In the genomic region with DNA sequence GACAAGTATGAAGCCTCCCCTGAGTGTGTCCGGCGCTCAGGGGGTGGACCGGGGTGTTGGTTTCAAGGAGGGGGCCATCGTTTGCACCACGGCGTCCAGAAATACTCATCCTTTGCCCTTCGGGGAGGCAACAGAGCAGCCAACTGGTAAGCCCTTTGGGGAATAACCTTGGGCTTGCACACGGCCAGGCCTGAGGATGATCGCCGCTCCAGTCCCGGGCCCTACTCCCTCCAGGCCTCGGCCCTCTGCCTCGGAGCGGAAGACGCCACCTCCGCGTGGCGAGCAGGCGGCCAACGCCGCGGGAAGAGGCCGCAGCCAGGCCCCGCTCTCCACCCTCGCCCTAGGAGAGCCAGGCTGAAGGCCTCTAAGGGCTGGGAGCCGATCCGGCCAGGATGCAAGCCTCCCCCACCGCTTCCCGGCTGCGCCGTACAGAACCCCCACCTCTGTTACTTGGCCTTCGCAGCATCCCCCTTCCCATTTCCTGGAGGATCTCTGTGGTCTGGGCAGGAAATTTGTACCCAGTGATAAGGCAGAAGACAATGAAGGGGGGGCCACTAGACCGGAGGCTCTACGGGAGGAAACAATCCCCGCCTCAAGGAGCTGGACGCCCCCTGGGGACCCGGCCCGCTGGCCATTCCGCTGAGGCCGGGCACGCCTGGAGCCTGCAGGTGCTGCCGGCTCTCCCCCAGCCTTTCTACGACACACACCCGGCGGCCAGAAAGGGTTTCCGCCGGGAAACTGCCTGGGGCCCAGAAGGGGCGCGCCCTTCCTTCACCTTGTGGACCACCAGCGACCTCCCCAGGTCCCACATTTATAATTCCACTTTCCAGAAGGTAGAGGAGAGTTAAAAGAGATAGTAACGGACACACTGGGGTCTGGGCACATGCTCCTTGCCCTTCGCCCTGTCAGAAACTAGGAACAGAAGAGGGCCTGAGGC, we compare ENCODE assay signal across 10 cellular contexts. TPM values are rescaled to one million over a fixed set of nuclear protein-coding genes. Genes with fewer than 3 reads are reported as not detected.
DNase-seq lines count a peak whose midpoint lies in the region; ATAC-seq and TF ChIP-seq lines count a peak whose summit lies in the region.
"Had no signal": no experiment of that assay in that cellular context is flagged by ENCODE, and none has a peak within 500 bp of the region (broad histone marks: within the 10 kb centered on the region; RNA-seq: fewer than 3 reads in every experiment).

No MANE protein-coding gene starts in this region.

- 11 to 12% methylated on average over 52 of the region's 52 CpGs for WGBS in lung, 2 donors

- H3K4me3 Mint-ChIP-seq in stimulated activated naive CD8-positive, alpha-beta T cell treated with anti-CD3 and anti-CD28 coated beads, Interleukin-15, Interleukin-2, amounts not matched to agents 100 ng/mL and 50 ng/mL, for 24 hours, result peak overlapping the region; percentile 65

- H3K9me3 ChIP-seq in duodenal mucosa (ENCODE audit: control insufficient read depth in 1 of 2, low read length in 2 of 2), result no peaks in the 10 kb centered on the region
- peaks cover 0 to 2% of the 10 kb centered on the region in 2 donors for H3K9me3 ChIP-seq in lung (ENCODE audit: control insufficient read depth in 2 of 2, insufficient read depth in 1 of 2, low read length in 1 of 2)
- H3K9me3 ChIP-seq in OCI-LY7 (ENCODE audit: low read length), result no peaks in the 10 kb centered on the region

- H3K36me3 ChIP-seq in duodenal mucosa (ENCODE audit: control insufficient read depth in 1 of 2, insufficient read depth in 2 of 2, low read length in 2 of 2) (no peaks in the 10 kb centered on the region), lung (ENCODE audit: control insufficient read depth in 2 of 2, insufficient read depth in 2 of 2, low read length in 2 of 2) (peaks cover 0 to 2% of the 10 kb centered on the region in 2 donors), OCI-LY7 (ENCODE audit: insufficient read depth, low read length) (no peaks in the 10 kb centered on the region)

- no peaks in the 10 kb centered on the region for H3K79me2 ChIP-seq in OCI-LY7 (ENCODE audit: insufficient read depth, low read depth, low read length)

- no peaks in the 10 kb centered on the region for H3K36me3 Mint-ChIP-seq in stimulated activated naive CD8-positive, alpha-beta T cell treated with anti-CD3 and anti-CD28 coated beads, Interleukin-15, Interleukin-2, amounts not matched to agents 100 ng/mL and 50 ng/mL, for 24 hours (ENCODE audit: low read depth)

- TF ChIP-seq CTCF in lung (IDR thresholded peaks at IDR 0.05; ENCODE audit: control extremely low read depth, extremely low read depth), result no peak
- TF ChIP-seq CTCF in OCI-LY7 (conservative IDR thresholded peaks at IDR 0.05; ENCODE audit: low read length), result no peak

- H3K27me3 ChIP-seq in duodenal mucosa (ENCODE audit: control insufficient read depth in 1 of 2, insufficient read depth in 2 of 2, low read length in 2 of 2) (peaks cover 14 to 47% of the 10 kb centered on the region in 2 donors), lung (ENCODE audit: control insufficient read depth, insufficient read depth) (no peaks in the 10 kb centered on the region)

- no TSS peak for BruUV-seq in OCI-LY7 (replicated peaks; lab: Mats Ljungman, UMichigan)

- H3K9me2 ChIP-seq in OCI-LY7 (ENCODE audit: insufficient read depth, low read length), result no peaks in the 10 kb centered on the region

- no peaks in the 10 kb centered on the region for H3K9me3 Mint-ChIP-seq in stimulated activated naive CD8-positive, alpha-beta T cell treated with anti-CD3 and anti-CD28 coated beads, Interleukin-15, Interleukin-2, amounts not matched to agents 100 ng/mL and 50 ng/mL, for 24 hours

- peak overlapping the region; percentile 29 to 60 for H3K4me3 ChIP-seq in duodenal mucosa (ENCODE audit: low read depth in 1 of 2, low read length in 2 of 2)
- H3K4me3 ChIP-seq in lung, result peak overlapping the region; percentile 55
- H3K4me3 ChIP-seq in OCI-LY7 (ENCODE audit: low read depth, low read length, poor library complexity, severe bottlenecking), result no peak overlapping the region

- H3K4me1 Mint-ChIP-seq in stimulated activated naive CD8-positive, alpha-beta T cell treated with anti-CD3 and anti-CD28 coated beads, Interleukin-15, Interleukin-2, amounts not matched to agents 100 ng/mL and 50 ng/mL, for 24 hours (ENCODE audit: low read depth), result peaks cover 45% of the 10 kb centered on the region

- H3K4me2 ChIP-seq in OCI-LY7 (ENCODE audit: low read length), result no peak overlapping the region

- H3K4me1 ChIP-seq in duodenal mucosa (ENCODE audit: control insufficient read depth in 1 of 2, insufficient read depth in 2 of 2, low read length in 2 of 2) (peaks cover 32 to 36% of the 10 kb centered on the region in 2 donors), lung (ENCODE audit: control insufficient read depth in 2 of 2, insufficient read depth in 2 of 2, low read length in 2 of 2) (peaks cover 0 to 14% of the 10 kb centered on the region in 2 donors), OCI-LY7 (ENCODE audit: insufficient read depth, low read length, poor library complexity, severe bottlenecking) (peaks cover 44% of the 10 kb centered on the region)

- CTCF ChIA-PET in OCI-LY7 (lab: Charles Lee; ENCODE audit: unreplicated experiment), result no interaction called here

- peak overlapping the region; percentile 45 for H3K27ac Mint-ChIP-seq in stimulated activated naive CD8-positive, alpha-beta T cell treated with anti-CD3 and anti-CD28 coated beads, Interleukin-15, Interleukin-2, amounts not matched to agents 100 ng/mL and 50 ng/mL, for 24 hours

- DNase-seq in stimulated activated naive CD8-positive, alpha-beta T cell treated with anti-CD3 and anti-CD28 coated beads, Interleukin-15, Interleukin-2, amounts not matched to agents 100 U/mL and 50 U/mL, for 24 hours, result no peak
- DNase-seq in lung (ENCODE audit: low spot score) (no peak), NCI-H510A (lab: John Stamatoyannopoulos, UW) (no peak), OCI-LY7 (ENCODE audit: low spot score) (no peak)

- intact Hi-C loops in OCI-LY7 (cut with micrococcal nuclease; ENCODE audit: unreplicated experiment), result no loop called here

- no peak overlapping the region for H2AFZ ChIP-seq in OCI-LY7 (ENCODE audit: low read length)

- no peak for ATAC-seq in stimulated activated naive CD8-positive, alpha-beta T cell treated with anti-CD3 and anti-CD28 coated beads, Interleukin-15, Interleukin-2, amounts not matched to agents 100 U/mL and 50 U/mL, for 24 hours
- ATAC-seq in lung (ENCODE audit: insufficient read depth, low FRiP score), result no peak
- no peak for ATAC-seq in HG02884 (IDR thresholded peaks at IDR 0.05; ENCODE audit: unreplicated experiment)
- ATAC-seq in GM19324 (IDR thresholded peaks at IDR 0.05; ENCODE audit: low FRiP score, unreplicated experiment), result no peak

- POLR2A ChIA-PET in OCI-LY7 (lab: Charles Lee), result no interaction called here

- no peak overlapping the region for H3K9ac ChIP-seq in duodenal mucosa (ENCODE audit: low read depth in 1 of 2, low read length in 2 of 2)

- H3K27ac ChIP-seq in duodenal mucosa (ENCODE audit: low read depth, low read length) (peak overlapping the region; percentile 44), lung (ENCODE audit: low read depth in 1 of 2, low read length in 1 of 2) (peak overlapping the region; percentile 82 to 93), OCI-LY7 (ENCODE audit: low read depth, low read length, poor library complexity, severe bottlenecking) (no peak overlapping the region)
- H3K27ac ChIP-seq: C4-2B had no signal

- H3K27me3 Mint-ChIP-seq in stimulated activated naive CD8-positive, alpha-beta T cell treated with anti-CD3 and anti-CD28 coated beads, Interleukin-15, Interleukin-2, amounts not matched to agents 100 ng/mL and 50 ng/mL, for 24 hours, result peaks cover 44% of the 10 kb centered on the region

- H4K20me1 ChIP-seq in OCI-LY7 (ENCODE audit: insufficient read depth, low read length), result no peaks in the 10 kb centered on the region

RNA-seq across cellular contexts. Expression of a gene that starts 2.6 kb away (rescaled TPM):
- total RNA-seq in lung (100 to 1,000 TPM; 122 to 142 TPM), OCI-LY7 (2022) (0.49 and 0.83 TPM in 2 replicates)
- polyA plus RNA-seq in lung, result 100 to 1,000 TPM in 1 of 2 donors, 10 to 100 TPM in 1; 77.7 to 139 TPM
- total RNA-seq in OCI-LY7 (2014; rRNA removed; shearing (Covaris generic)), result 0.15 and 0.35 TPM in 2 replicates

RNA-seq across cellular contexts. Expression of a gene that starts 7.5 kb away (rescaled TPM):
- 10 to 100 TPM; 20.9 to 39.8 TPM for total RNA-seq in lung
- polyA plus RNA-seq in lung, result 10 to 100 TPM; 20.2 to 30.4 TPM
- total RNA-seq in OCI-LY7 (2014; rRNA removed; shearing (Covaris generic)), result not detected in 2 replicates
- not detected in 2 replicates for total RNA-seq in OCI-LY7 (2022)
- total RNA-seq: T-helper 1 cell treated with Interleukin-12 subunit alpha and Interleukin-12 subunit beta and Interleukin-4 antibody, amounts not matched to agents 30 ng/mL and 1 ng/mL, for 36 hours had no signal

RNA-seq across cellular contexts. Expression of a gene that starts 19.8 kb away (rescaled TPM):
- total RNA-seq in lung (100 to 1,000 TPM in 1 of 2 donors, 10 to 100 TPM in 1; 27.2 to 117 TPM), OCI-LY7 (2022) (15.3 and 16.9 TPM in 2 replicates)
- 100 to 1,000 TPM in 1 of 2 donors, 10 to 100 TPM in 1; 58.5 to 250 TPM for polyA plus RNA-seq in lung
- 3.3 and 6.8 TPM in 2 replicates for total RNA-seq in OCI-LY7 (2014; rRNA removed; shearing (Covaris generic))

RNA-seq across cellular contexts. Expression of a gene that starts 40.7 kb away (rescaled TPM):
- total RNA-seq in lung (10 to 100 TPM; 15.0 to 33.6 TPM), OCI-LY7 (2022) (21.9 and 23.4 TPM in 2 replicates)
- 10 to 100 TPM in 1 of 2 donors, 1 to 10 TPM in 1; 3.9 to 16.4 TPM for polyA plus RNA-seq in lung
- total RNA-seq in OCI-LY7 (2014; rRNA removed; shearing (Covaris generic)), result 17.7 and 22.1 TPM in 2 replicates

Comparison
In these comparisons a context has a peak if more than half of its experiments do, and no peak if none do; other contexts are left out.
1. RNA of a gene that starts 2.6 kb away (total RNA-seq): 122 to 142 TPM in lung; 0.15 to 0.83 TPM in OCI-LY7; every median in the first group is over 10 times any median in the second.
2. RNA of a gene that starts 7.5 kb away (total RNA-seq): 20.9 to 39.8 TPM in lung; not detected in OCI-LY7; every median in the first group is over 10 times any median in the second.